22 cellular contexts compared by ENCODE assay signal in genomic region chr15:92228830-92229229, GRCh38.
"Had no signal": no experiment of that assay in that cellular context is flagged by ENCODE, and none has a peak within 500 bp of the region (broad histone marks: within the 10 kb centered on the region; RNA-seq: fewer than 3 reads in every experiment).

No MANE protein-coding gene starts in this region.

- H3K27ac ChIP-seq: coronary artery, dorsolateral prefrontal cortex, esophagus squamous epithelium, gastrocnemius medialis, heart right ventricle, left lung, lower lobe of right lung had no signal

- H3K4me3 ChIP-seq: coronary artery, dorsolateral prefrontal cortex, esophagus squamous epithelium, gastrocnemius medialis, heart right ventricle, left lung, lower lobe of right lung had no signal

- H3K4me1 Mint-ChIP-seq: immature natural killer cell, mesothelial cell of epicardium had no signal

- ATAC-seq: gastrocnemius medialis, heart right ventricle, left lung, left ventricle myocardium superior, lower lobe of right lung had no signal

- H3K9me3 ChIP-seq: gastrocnemius medialis, lower lobe of right lung had no signal

- H3K27ac Mint-ChIP-seq: immature natural killer cell, mesothelial cell of epicardium had no signal

- DNase-seq: dermis blood vessel endothelial cell; dorsolateral prefrontal cortex; effector CD4-positive, alpha-beta T cell; effector memory CD4-positive, alpha-beta T cell; esophagus squamous epithelium; foreskin fibroblast; foreskin melanocyte; gastrocnemius medialis; glutamatergic neuron; head of caudate nucleus; heart right ventricle; hypothalamus; immature natural killer cell; islet precursor cell; kidney; kidney glomerular epithelial cell; left lung; left ventricle myocardium superior; lower lobe of right lung; mesenchymal stem cell had no signal

- H3K36me3 Mint-ChIP-seq: immature natural killer cell, mesothelial cell of epicardium had no signal

- H3K4me3 Mint-ChIP-seq: immature natural killer cell, mesothelial cell of epicardium had no signal

- H3K4me1 ChIP-seq: esophagus squamous epithelium, gastrocnemius medialis, left lung, lower lobe of right lung had no signal

- H3K36me3 ChIP-seq: esophagus squamous epithelium, gastrocnemius medialis, heart right ventricle, left lung, lower lobe of right lung had no signal

- H3K27me3 ChIP-seq: gastrocnemius medialis, left lung had no signal
